16 cellular contexts compared by ENCODE assay signal in genomic region chr11:93080146-93080759, GRCh38.
A peak's percentile ranks its signal among the peaks of the same experiment; 100 is the strongest.
DNase-seq lines count a peak whose midpoint lies in the region; ATAC-seq and TF ChIP-seq lines count a peak whose summit lies in the region.
"Had no signal": no experiment of that assay in that cellular context is flagged by ENCODE, and none has a peak within 500 bp of the region (broad histone marks: within the 10 kb centered on the region; RNA-seq: fewer than 3 reads in every experiment).

No MANE protein-coding gene starts in this region.

- H3K9me3 ChIP-seq in osteoblast (ENCODE audit: low read depth, low read length) = no peaks in the 10 kb centered on the region
- H3K9me3 ChIP-seq: SK-N-SH had no signal

- ATAC-seq in HG03457 (IDR thresholded peaks at IDR 0.05; ENCODE audit: unreplicated experiment) = no peak
- ATAC-seq: CD8-positive, alpha-beta T cell; HCT116 had no signal

- peak overlapping the region; percentile 20 for H2AFZ ChIP-seq in osteoblast (ENCODE audit: low read length)
- H2AFZ ChIP-seq: PC-9 had no signal

- H3K4me1 ChIP-seq in osteoblast (ENCODE audit: insufficient read depth, low read length) = peaks cover 6% of the 10 kb centered on the region

- no peaks in the 10 kb centered on the region for H3K27me3 ChIP-seq in osteoblast (ENCODE audit: insufficient read depth, low read length)

- TF ChIP-seq CTCF in osteoblast (IDR thresholded peaks at IDR 0.05; ENCODE audit: extremely low read depth, low read depth, low read length) = no peak

- H3K27ac ChIP-seq in osteoblast (ENCODE audit: low read depth, low read length) = no peak overlapping the region
- H3K27ac ChIP-seq: PC-9 had no signal

- H4K20me1 ChIP-seq in osteoblast (ENCODE audit: insufficient read depth, low read length) = no peaks in the 10 kb centered on the region

- no peaks in the 10 kb centered on the region for H3K79me2 ChIP-seq in osteoblast (ENCODE audit: insufficient read depth, low read length)

- no peak overlapping the region for H3K4me3 ChIP-seq in osteoblast (ENCODE audit: insufficient read depth, low read length)
- H3K4me3 ChIP-seq: PC-9 had no signal

- no peaks in the 10 kb centered on the region for H3K36me3 ChIP-seq in osteoblast (ENCODE audit: insufficient read depth, low read length)

- no peak overlapping the region for H3K4me2 ChIP-seq in osteoblast (ENCODE audit: insufficient read depth, low read length)
- H3K4me2 ChIP-seq: PC-9, SK-N-SH had no signal

- DNase-seq in DMS53 treated with DMSO at 0.1 percent for 48 hours (lab: John Stamatoyannopoulos, UW; ENCODE audit: unreplicated experiment) = peak; percentile 33
- peak; percentile 33 for DNase-seq in HT-29 (ENCODE audit: low spot score)
- peak; percentile 61 for DNase-seq in ecto neural progenitor cell (ENCODE audit: low spot score)
- DNase-seq in osteoblast (ENCODE audit: insufficient read length, low spot score, missing footprints) = no peak
- no peak for DNase-seq in globus pallidus (ENCODE audit: low spot score)
- DNase-seq in SIG-M5 (lab: John Stamatoyannopoulos, UW) = no peak
- DNase-seq: CD8-positive, alpha-beta T cell; EL; NCI-H187; NCI-H2171 treated with DMSO at 0.1 percent for 48 hours; NCI-H524 treated with DMSO at 0.1 percent for 48 hours; PC-9; SK-N-SH; T-helper 1 cell had no signal

Comparison
In these comparisons a context has a peak if more than half of its experiments do, and no peak if none do; other contexts are left out.
1. DNase-seq: peak in DMS53 treated with DMSO at 0.1 percent for 48 hours (single experiment), HT-29 (single experiment) and ecto neural progenitor cell (single experiment); none in osteoblast (single experiment), globus pallidus (single experiment) and SIG-M5 (single experiment).